ENCODE assay signal across 8 cellular contexts in genomic region chr12:44774815-44775411, GRCh38.
A peak's percentile ranks its signal among the peaks of the same experiment; 100 is the strongest.
DNase-seq lines count a peak whose midpoint lies in the region; ATAC-seq and TF ChIP-seq lines count a peak whose summit lies in the region.

No MANE protein-coding gene starts in this region.

- no peaks in the 10 kb centered on the region for H3K27me3 Mint-ChIP-seq in CD4-positive, CD25-positive, alpha-beta regulatory T cell

- no peak for ATAC-seq in CD4-positive, CD25-positive, alpha-beta regulatory T cell (ENCODE audit: low read depth in 2 of 2)
- ATAC-seq in GM21367 (IDR thresholded peaks at IDR 0.05; ENCODE audit: unreplicated experiment) (peak; percentile 47), HG03460 (IDR thresholded peaks at IDR 0.05; ENCODE audit: unreplicated experiment) (no peak)

- WGBS in iPS DF 6.9 (ENCODE audit: insufficient coverage, insufficient read length): no CpG with 5 or more reads among the region's 11 CpGs

- peak; percentile 6 to 39 (median 35) for DNase-seq in CD4-positive, CD25-positive, alpha-beta regulatory T cell
- peak; percentile 34 for DNase-seq in activated effector memory CD4-positive, alpha-beta T cell treated with Interleukin-2 at 50 U/mL for 16 hours
- DNase-seq in iPS DF 6.9 (ENCODE audit: low read depth, low spot score) (peak; percentile 27), NCI-H128 (lab: John Stamatoyannopoulos, UW; ENCODE audit: unreplicated experiment) (no peak)
- peak; percentile 53 for DNase-seq in stimulated activated CD8-positive, alpha-beta memory T cell treated with anti-CD3 and anti-CD28 coated beads, Interleukin-12 subunit alpha, Interleukin-12 subunit beta, amount 100 ng/mL, for 1 hour (ENCODE audit: low read depth)

- no peak overlapping the region for H3K4me3 ChIP-seq in CD4-positive, CD25-positive, alpha-beta regulatory T cell (ENCODE audit: low read depth, low read length)
- H3K4me3 ChIP-seq in OCI-LY3 (ENCODE audit: low read length) (no peak overlapping the region), iPS DF 6.9 (ENCODE audit: low read length) (no peak overlapping the region)

- no peaks in the 10 kb centered on the region for H3K36me3 ChIP-seq in CD4-positive, CD25-positive, alpha-beta regulatory T cell (ENCODE audit: control insufficient read depth, insufficient read depth, low read length)
- H3K36me3 ChIP-seq in OCI-LY3 (replicated peaks; ENCODE audit: low read depth, low read length): no peaks in the 10 kb centered on the region
- H3K36me3 ChIP-seq in iPS DF 6.9 (ENCODE audit: control insufficient read depth, insufficient read depth, low read length): no peaks in the 10 kb centered on the region

- no peak overlapping the region for H3K9ac ChIP-seq in OCI-LY3 (ENCODE audit: low read length)

- H3K9me3 Mint-ChIP-seq in CD4-positive, CD25-positive, alpha-beta regulatory T cell: peaks cover 0 to 3% (median 0%) of the 10 kb centered on the region in 7 donors

- peak; percentile 73 for TF ChIP-seq CTCF in OCI-LY3 (IDR thresholded peaks at IDR 0.05; ENCODE audit: low read depth, low read length)

- no peak overlapping the region for H3K4me3 Mint-ChIP-seq in CD4-positive, CD25-positive, alpha-beta regulatory T cell

- H3K4me1 ChIP-seq in CD4-positive, CD25-positive, alpha-beta regulatory T cell (ENCODE audit: control insufficient read depth, insufficient read depth, low read length, poor library complexity, severe bottlenecking): no peaks in the 10 kb centered on the region
- H3K4me1 ChIP-seq in OCI-LY3 (ENCODE audit: low read length): no peaks in the 10 kb centered on the region
- H3K4me1 ChIP-seq in iPS DF 6.9 (ENCODE audit: control insufficient read depth, insufficient read depth, low read length): no peaks in the 10 kb centered on the region

- H3K4me1 Mint-ChIP-seq in CD4-positive, CD25-positive, alpha-beta regulatory T cell: peaks cover 0 to 2% (median under 1%) of the 10 kb centered on the region in 4 donors

- no peak overlapping the region for H3K27ac ChIP-seq in CD4-positive, CD25-positive, alpha-beta regulatory T cell (ENCODE audit: insufficient read depth, low read length, poor library complexity, severe bottlenecking)
- H3K27ac ChIP-seq in OCI-LY3 (ENCODE audit: low read length): no peak overlapping the region
- no peak overlapping the region for H3K27ac ChIP-seq in iPS DF 6.9 (ENCODE audit: low read length)

- H3K36me3 Mint-ChIP-seq in CD4-positive, CD25-positive, alpha-beta regulatory T cell: no peaks in the 10 kb centered on the region

- H4K20me1 ChIP-seq in OCI-LY3 (ENCODE audit: insufficient read depth, low read length): no peaks in the 10 kb centered on the region

- H3K4me2 ChIP-seq in OCI-LY3 (ENCODE audit: low read length): no peak overlapping the region

- H3K27ac Mint-ChIP-seq in CD4-positive, CD25-positive, alpha-beta regulatory T cell: no peak overlapping the region

- H3K79me2 ChIP-seq in OCI-LY3 (ENCODE audit: low read length): no peaks in the 10 kb centered on the region

- H3K27me3 ChIP-seq in CD4-positive, CD25-positive, alpha-beta regulatory T cell (ENCODE audit: control insufficient read depth, insufficient read depth, low read length): no peaks in the 10 kb centered on the region
- H3K27me3 ChIP-seq in OCI-LY3 (ENCODE audit: low read depth, low read length): no peaks in the 10 kb centered on the region
- H3K27me3 ChIP-seq in iPS DF 6.9 (ENCODE audit: control insufficient read depth, insufficient read depth, low read length): no peaks in the 10 kb centered on the region

- H3K9me3 ChIP-seq in CD4-positive, CD25-positive, alpha-beta regulatory T cell (ENCODE audit: control insufficient read depth in 2 of 2, low read length in 2 of 2): no peaks in the 10 kb centered on the region
- no peaks in the 10 kb centered on the region for H3K9me3 ChIP-seq in OCI-LY3 (ENCODE audit: insufficient read depth, low read length)
- H3K9me3 ChIP-seq in iPS DF 6.9 (ENCODE audit: control insufficient read depth, insufficient read depth, low read length): no peaks in the 10 kb centered on the region; the same call in 1 of the 2 replicates

- H2AFZ ChIP-seq in OCI-LY3 (ENCODE audit: low read depth, low read length): no peak overlapping the region
